Comparison of ENCODE assay signal across 8 cellular contexts in the genomic region with DNA sequence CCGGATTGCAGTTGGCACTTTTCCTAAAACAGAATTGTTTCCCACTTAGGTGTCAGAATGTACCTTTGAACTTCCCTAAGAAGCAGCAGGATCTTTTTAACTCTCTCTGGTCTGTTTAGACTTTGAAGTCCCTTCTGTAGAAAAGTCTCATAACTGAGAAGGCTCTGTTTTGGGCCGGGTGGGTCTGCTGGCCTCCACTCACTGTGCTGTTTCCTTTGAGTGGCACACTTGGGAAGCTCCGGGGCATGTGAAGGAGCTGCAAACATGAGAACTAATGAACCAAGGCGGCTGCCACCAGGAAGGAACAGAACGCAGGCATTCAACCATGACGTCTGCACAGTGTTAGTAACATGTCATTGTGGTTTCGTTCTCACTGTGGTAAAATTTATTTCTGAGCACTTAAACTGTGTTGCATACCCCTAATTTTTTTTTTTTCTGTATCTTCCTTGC.
DNase-seq lines count a peak whose midpoint lies in the region; ATAC-seq and TF ChIP-seq lines count a peak whose summit lies in the region.

No MANE protein-coding gene starts in this region.

- H3F3A ChIP-seq in DOHH2 (ENCODE audit: control insufficient read depth, insufficient read depth) = peaks cover 46% of the 10 kb centered on the region

- H3K79me2 ChIP-seq in DOHH2 (ENCODE audit: control insufficient read depth, low read length) = no peaks in the 10 kb centered on the region

- no peaks in the 10 kb centered on the region for H3K9me3 ChIP-seq in DOHH2 (ENCODE audit: control insufficient read depth, insufficient read depth, low read length)

- peaks cover 10% of the 10 kb centered on the region for H3K36me3 ChIP-seq in DOHH2 (ENCODE audit: control insufficient read depth, low read length)

- no peaks in the 10 kb centered on the region for H4K20me1 ChIP-seq in DOHH2 (ENCODE audit: control insufficient read depth, insufficient read depth, low read depth, low read length)

- no peak for TF ChIP-seq CTCF in DOHH2 (IDR thresholded peaks at IDR 0.05; ENCODE audit: low read depth, low read length, poor library complexity, severe bottlenecking)

- no peaks in the 10 kb centered on the region for H3K9me2 ChIP-seq in DOHH2 (replicated peaks; ENCODE audit: control insufficient read depth, low read length)

- peak overlapping the region; percentile 85 for H3K27ac ChIP-seq in DOHH2 (ENCODE audit: low read depth, low read length)

- peak overlapping the region; percentile 70 for H3K4me3 ChIP-seq in DOHH2 (ENCODE audit: low read length)

- no peaks in the 10 kb centered on the region for H3K27me3 ChIP-seq in DOHH2 (ENCODE audit: control insufficient read depth, low read length)

- DNase-seq in T-helper 1 cell (peak; percentile 44 to 81 (median 64)), amniotic epithelial cell (ENCODE audit: low read depth) (peak; percentile 86), COLO829 (ENCODE audit: low spot score) (no peak)
- peak; percentile 44 to 47 for DNase-seq in stimulated activated CD4-positive, alpha-beta T cell treated with anti-CD3 and anti-CD28 coated beads, Interleukin-12 subunit alpha, Interleukin-12 subunit beta, amount 100 ng/mL, for 24 hours (ENCODE audit: low read depth in 2 of 2)

- peak; percentile 52 for ATAC-seq in HG02970 (IDR thresholded peaks at IDR 0.05; ENCODE audit: low FRiP score, unreplicated experiment)
- ATAC-seq in HG03521 (IDR thresholded peaks at IDR 0.05; ENCODE audit: unreplicated experiment) = no peak
- no peak for ATAC-seq in HG03025 (IDR thresholded peaks at IDR 0.05; ENCODE audit: low FRiP score, unreplicated experiment)

- peaks cover 84% of the 10 kb centered on the region for H3K4me1 ChIP-seq in DOHH2 (ENCODE audit: control insufficient read depth, low read length)

- H3K4me2 ChIP-seq in DOHH2 (ENCODE audit: low read length) = peak overlapping the region; percentile 83
